Comparison of ENCODE assay signal across 2 cellular contexts in genomic region chr3:194607592-194608386, GRCh38.
A peak's percentile ranks its signal among the peaks of the same experiment; 100 is the strongest.
TF ChIP-seq lines count a peak whose summit lies in the region.

No MANE protein-coding gene starts in this region.

TF ChIP-seq in GM23338, 12 proteins besides CTCF, POLR2A, EP300 and RAD21:
- TF ChIP-seq CREB1 (CRISPR knock-in tag; IDR thresholded peaks at IDR 0.05; ENCODE audit: low read depth) (no peak), ZNF331 (CRISPR knock-in tag; IDR thresholded peaks at IDR 0.05; ENCODE audit: low read depth) (no peak)

TF ChIP-seq in HepG2, 621 proteins besides CTCF, POLR2A, EP300 and RAD21:
- TF ChIP-seq FOXA1 (IDR thresholded peaks at IDR 0.05) = no peak
- 0 out of 2 replicates have a peak, but pooled peaks have one; percentile 20 for TF ChIP-seq FOXA1 (CRISPR knock-in tag; IDR thresholded peaks at IDR 0.05)
- TF ChIP-seq ZNF772 (CRISPR knock-in tag; IDR thresholded peaks at IDR 0.05) = no peak
- no peak for TF ChIP-seq CREB3 (CRISPR knock-in tag; IDR thresholded peaks at IDR 0.05)
